Comparison of ENCODE assay signal across 1 cellular context in the genomic region with DNA sequence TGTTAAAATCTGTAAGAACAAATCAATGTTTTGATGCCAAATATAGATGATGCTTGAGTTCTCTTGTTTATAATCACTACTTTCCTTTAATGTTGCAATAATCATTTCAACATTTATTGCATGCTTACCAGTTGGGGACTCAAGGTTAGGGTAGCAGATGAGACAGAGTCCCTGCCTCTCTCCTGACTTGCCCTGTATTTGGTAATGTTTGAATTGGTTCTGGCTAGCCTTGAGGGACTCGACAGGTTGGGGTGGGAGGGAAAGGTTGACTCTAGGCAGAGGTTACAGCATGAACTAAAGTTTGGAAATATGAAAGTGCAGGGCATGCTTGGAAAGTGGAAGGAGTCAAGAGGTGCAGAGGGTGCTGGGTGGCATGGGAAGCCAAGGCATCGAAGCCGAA.
TF ChIP-seq lines count a peak whose summit lies in the region.

No MANE protein-coding gene starts in this region.

TF ChIP-seq in HepG2, 621 proteins besides CTCF, POLR2A, EP300 and RAD21 (continued from another document):
- TF ChIP-seq, protein P1, sequence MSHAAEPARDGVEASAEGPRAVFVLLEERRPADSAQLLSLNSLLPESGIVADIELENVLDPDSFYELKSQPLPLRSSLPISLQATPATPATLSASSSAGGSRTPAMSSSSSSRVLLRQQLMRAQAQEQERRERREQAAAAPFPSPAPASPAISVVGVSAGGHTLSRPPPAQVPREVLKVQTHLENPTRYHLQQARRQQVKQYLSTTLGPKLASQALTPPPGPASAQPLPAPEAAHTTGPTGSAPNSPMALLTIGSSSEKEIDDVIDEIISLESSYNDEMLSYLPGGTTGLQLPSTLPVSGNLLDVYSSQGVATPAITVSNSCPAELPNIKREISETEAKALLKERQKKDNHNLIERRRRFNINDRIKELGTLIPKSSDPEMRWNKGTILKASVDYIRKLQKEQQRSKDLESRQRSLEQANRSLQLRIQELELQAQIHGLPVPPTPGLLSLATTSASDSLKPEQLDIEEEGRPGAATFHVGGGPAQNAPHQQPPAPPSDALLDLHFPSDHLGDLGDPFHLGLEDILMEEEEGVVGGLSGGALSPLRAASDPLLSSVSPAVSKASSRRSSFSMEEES (CRISPR knock-in tag; IDR thresholded peaks at IDR 0.05) = no peak
- TF ChIP-seq, protein P2, sequence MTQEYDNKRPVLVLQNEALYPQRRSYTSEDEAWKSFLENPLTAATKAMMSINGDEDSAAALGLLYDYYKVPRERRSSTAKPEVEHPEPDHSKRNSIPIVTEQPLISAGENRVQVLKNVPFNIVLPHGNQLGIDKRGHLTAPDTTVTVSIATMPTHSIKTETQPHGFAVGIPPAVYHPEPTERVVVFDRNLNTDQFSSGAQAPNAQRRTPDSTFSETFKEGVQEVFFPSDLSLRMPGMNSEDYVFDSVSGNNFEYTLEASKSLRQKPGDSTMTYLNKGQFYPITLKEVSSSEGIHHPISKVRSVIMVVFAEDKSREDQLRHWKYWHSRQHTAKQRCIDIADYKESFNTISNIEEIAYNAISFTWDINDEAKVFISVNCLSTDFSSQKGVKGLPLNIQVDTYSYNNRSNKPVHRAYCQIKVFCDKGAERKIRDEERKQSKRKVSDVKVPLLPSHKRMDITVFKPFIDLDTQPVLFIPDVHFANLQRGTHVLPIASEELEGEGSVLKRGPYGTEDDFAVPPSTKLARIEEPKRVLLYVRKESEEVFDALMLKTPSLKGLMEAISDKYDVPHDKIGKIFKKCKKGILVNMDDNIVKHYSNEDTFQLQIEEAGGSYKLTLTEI (CRISPR knock-in tag; conservative IDR thresholded peaks at IDR 0.05) = no peak
- no peak for TF ChIP-seq BORCS8-MEF2B (CRISPR knock-in tag; IDR thresholded peaks at IDR 0.05)
- TF ChIP-seq ZNF570 (CRISPR knock-in tag; IDR thresholded peaks at IDR 0.05; ENCODE audit: borderline replicate concordance) = no peak
- TF ChIP-seq ZNF629 (CRISPR knock-in tag; conservative IDR thresholded peaks at IDR 0.05) = no peak
- TF ChIP-seq IRX3 (CRISPR knock-in tag; IDR thresholded peaks at IDR 0.05; ENCODE audit: borderline replicate concordance, low read depth) = no peak
- TF ChIP-seq TMF1 (CRISPR knock-in tag; IDR thresholded peaks at IDR 0.05; ENCODE audit: low read depth) = no peak
- no peak for TF ChIP-seq MZF1 (CRISPR knock-in tag; IDR thresholded peaks at IDR 0.05; ENCODE audit: borderline replicate concordance)
- TF ChIP-seq, protein P3, sequence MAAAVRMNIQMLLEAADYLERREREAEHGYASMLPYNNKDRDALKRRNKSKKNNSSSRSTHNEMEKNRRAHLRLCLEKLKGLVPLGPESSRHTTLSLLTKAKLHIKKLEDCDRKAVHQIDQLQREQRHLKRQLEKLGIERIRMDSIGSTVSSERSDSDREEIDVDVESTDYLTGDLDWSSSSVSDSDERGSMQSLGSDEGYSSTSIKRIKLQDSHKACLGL (CRISPR knock-in tag; IDR thresholded peaks at IDR 0.05) = no peak
- TF ChIP-seq IKZF1 (IDR thresholded peaks at IDR 0.05) = no peak
- no peak for TF ChIP-seq ZNF263 (CRISPR knock-in tag; IDR thresholded peaks at IDR 0.05)
- TF ChIP-seq, protein P4, sequence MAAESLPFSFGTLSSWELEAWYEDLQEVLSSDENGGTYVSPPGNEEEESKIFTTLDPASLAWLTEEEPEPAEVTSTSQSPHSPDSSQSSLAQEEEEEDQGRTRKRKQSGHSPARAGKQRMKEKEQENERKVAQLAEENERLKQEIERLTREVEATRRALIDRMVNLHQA (CRISPR knock-in tag; IDR thresholded peaks at IDR 0.05) = no peak
- no peak for TF ChIP-seq DPF2 (CRISPR knock-in tag; IDR thresholded peaks at IDR 0.05; ENCODE audit: borderline replicate concordance, low read depth)
- no peak for TF ChIP-seq FOXA1 (IDR thresholded peaks at IDR 0.05)
- 0 out of 2 replicates have a peak, but pooled peaks have one; percentile 9 for TF ChIP-seq FOXA1 (CRISPR knock-in tag; IDR thresholded peaks at IDR 0.05)
- TF ChIP-seq, protein P5, sequence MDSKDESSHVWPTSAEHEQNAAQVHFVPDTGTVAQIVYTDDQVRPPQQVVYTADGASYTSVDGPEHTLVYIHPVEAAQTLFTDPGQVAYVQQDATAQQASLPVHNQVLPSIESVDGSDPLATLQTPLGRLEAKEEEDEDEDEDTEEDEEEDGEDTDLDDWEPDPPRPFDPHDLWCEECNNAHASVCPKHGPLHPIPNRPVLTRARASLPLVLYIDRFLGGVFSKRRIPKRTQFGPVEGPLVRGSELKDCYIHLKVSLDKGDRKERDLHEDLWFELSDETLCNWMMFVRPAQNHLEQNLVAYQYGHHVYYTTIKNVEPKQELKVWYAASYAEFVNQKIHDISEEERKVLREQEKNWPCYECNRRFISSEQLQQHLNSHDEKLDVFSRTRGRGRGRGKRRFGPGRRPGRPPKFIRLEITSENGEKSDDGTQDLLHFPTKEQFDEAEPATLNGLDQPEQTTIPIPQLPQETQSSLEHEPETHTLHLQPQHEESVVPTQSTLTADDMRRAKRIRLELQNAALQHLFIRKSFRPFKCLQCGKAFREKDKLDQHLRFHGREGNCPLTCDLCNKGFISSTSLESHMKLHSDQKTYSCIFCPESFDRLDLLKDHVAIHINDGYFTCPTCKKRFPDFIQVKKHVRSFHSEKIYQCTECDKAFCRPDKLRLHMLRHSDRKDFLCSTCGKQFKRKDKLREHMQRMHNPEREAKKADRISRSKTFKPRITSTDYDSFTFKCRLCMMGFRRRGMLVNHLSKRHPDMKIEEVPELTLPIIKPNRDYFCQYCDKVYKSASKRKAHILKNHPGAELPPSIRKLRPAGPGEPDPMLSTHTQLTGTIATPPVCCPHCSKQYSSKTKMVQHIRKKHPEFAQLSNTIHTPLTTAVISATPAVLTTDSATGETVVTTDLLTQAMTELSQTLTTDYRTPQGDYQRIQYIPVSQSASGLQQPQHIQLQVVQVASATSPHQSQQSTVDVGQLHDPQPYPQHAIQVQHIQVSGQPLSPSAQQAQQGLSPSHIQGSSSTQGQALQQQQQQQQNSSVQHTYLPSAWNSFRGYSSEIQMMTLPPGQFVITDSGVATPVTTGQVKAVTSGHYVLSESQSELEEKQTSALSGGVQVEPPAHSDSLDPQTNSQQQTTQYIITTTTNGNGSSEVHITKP (CRISPR knock-in tag; IDR thresholded peaks at IDR 0.05; ENCODE audit: low read depth) = no peak
- TF ChIP-seq, protein P6, sequence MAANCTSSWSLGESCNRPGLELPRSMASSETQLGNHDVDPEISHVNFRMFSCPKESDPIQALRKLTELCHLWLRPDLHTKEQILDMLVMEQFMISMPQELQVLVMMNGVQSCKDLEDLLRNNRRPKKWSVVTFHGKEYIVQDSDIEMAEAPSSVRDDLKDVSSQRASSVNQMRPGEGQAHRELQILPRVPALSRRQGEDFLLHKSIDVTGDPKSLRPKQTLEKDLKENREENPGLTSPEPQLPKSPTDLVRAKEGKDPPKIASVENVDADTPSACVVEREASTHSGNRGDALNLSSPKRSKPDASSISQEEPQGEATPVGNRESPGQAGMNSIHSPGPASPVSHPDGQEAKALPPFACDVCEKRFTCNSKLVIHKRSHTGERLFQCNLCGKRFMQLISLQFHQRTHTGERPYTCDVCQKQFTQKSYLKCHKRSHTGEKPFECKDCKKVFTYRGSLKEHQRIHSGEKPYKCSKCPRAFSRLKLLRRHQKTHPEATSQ (CRISPR knock-in tag; IDR thresholded peaks at IDR 0.05; ENCODE audit: borderline replicate concordance) = no peak
- TF ChIP-seq ZNF44 (CRISPR knock-in tag; IDR thresholded peaks at IDR 0.05) = no peak
- TF ChIP-seq ZNF850 (CRISPR knock-in tag; conservative IDR thresholded peaks at IDR 0.05) = no peak
- no peak for TF ChIP-seq FOSL1 (CRISPR knock-in tag; IDR thresholded peaks at IDR 0.05; ENCODE audit: borderline replicate concordance)
- TF ChIP-seq, protein P7, sequence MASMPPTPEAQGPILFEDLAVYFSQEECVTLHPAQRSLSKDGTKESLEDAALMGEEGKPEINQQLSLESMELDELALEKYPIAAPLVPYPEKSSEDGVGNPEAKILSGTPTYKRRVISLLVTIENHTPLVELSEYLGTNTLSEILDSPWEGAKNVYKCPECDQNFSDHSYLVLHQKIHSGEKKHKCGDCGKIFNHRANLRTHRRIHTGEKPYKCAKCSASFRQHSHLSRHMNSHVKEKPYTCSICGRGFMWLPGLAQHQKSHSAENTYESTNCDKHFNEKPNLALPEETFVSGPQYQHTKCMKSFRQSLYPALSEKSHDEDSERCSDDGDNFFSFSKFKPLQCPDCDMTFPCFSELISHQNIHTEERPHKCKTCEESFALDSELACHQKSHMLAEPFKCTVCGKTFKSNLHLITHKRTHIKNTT (CRISPR knock-in tag; IDR thresholded peaks at IDR 0.05) = no peak
- no peak for TF ChIP-seq ZNF496 (CRISPR knock-in tag; IDR thresholded peaks at IDR 0.05; ENCODE audit: insufficient replicate concordance)
- no peak for TF ChIP-seq ZNF598 (CRISPR knock-in tag; IDR thresholded peaks at IDR 0.05; ENCODE audit: borderline replicate concordance)
